ENCODE assay signal across 9 cellular contexts in the genomic region with DNA sequence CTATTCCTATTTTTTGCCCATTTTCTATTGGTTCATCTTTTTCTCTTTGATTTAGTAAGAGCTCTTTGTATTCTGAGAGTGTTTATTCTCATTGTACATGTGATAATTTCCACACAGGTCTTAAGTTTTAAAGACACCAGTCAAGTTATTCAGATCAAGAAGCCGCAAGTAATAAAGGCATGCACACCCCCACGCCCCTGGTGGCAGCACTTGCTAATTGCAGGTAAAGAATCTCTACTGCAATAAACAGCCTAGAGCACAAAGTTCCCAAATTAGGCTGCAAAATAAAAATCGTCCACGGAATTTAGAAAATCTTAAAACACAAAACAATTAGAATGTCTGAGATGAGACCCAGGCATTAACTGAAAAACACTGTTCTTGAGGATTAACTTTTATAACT. TPM values are rescaled to one million over a fixed set of nuclear protein-coding genes. Genes with fewer than 3 reads are reported as not detected.
DNase-seq lines count a peak whose midpoint lies in the region; ATAC-seq, FAIRE-seq and TF ChIP-seq lines count a peak whose summit lies in the region.
"Had no signal": no experiment of that assay in that cellular context is flagged by ENCODE, and none has a peak within 500 bp of the region (broad histone marks: within the 10 kb centered on the region; RNA-seq: fewer than 3 reads in every experiment).

No MANE protein-coding gene starts in this region.

- peak; percentile 84 for FAIRE-seq in TTC549 (lab: Jason Lieb, UNC)

- DNase-seq in AG09319 (ENCODE audit: extremely low read depth, low read depth) (no peak), GM13976 (ENCODE audit: low spot score) (no peak), iPS-NIHi7 (ENCODE audit: extremely low spot score) (peak; percentile 72), GF-D8 (lab: John Stamatoyannopoulos, UW) (no peak), mesenteric fat pad (ENCODE audit: low spot score) (no peak), glomerular visceral epithelial cell (ENCODE audit: extremely low spot score) (no peak)
- DNase-seq: NCI-H2029 treated with DMSO at 0.1 percent for 48 hours had no signal

- TF ChIP-seq CTCF in AG09319 (IDR thresholded peaks at IDR 0.05; ENCODE audit: low read depth, low read length) (peak; percentile 16), GM13976 (IDR thresholded peaks at IDR 0.05; ENCODE audit: borderline replicate concordance, control extremely low read depth, extremely low read depth, insufficient read depth, missing control alignments) (peak; percentile 13)

- in situ Hi-C loops in GM13976 (cut with MboI; ENCODE audit: low sequenced_read_pairs, unreplicated experiment), result no loop called here

- no peak for ATAC-seq in GM21825 (IDR thresholded peaks at IDR 0.05; ENCODE audit: unreplicated experiment)

RNA-seq across cellular contexts. Expression of gene ST3GAL5, which starts 45.2 kb away (rescaled TPM):
- 33.1 TPM for total RNA-seq in mesenteric fat pad
